25 cellular contexts compared by ENCODE assay signal in the genomic region with DNA sequence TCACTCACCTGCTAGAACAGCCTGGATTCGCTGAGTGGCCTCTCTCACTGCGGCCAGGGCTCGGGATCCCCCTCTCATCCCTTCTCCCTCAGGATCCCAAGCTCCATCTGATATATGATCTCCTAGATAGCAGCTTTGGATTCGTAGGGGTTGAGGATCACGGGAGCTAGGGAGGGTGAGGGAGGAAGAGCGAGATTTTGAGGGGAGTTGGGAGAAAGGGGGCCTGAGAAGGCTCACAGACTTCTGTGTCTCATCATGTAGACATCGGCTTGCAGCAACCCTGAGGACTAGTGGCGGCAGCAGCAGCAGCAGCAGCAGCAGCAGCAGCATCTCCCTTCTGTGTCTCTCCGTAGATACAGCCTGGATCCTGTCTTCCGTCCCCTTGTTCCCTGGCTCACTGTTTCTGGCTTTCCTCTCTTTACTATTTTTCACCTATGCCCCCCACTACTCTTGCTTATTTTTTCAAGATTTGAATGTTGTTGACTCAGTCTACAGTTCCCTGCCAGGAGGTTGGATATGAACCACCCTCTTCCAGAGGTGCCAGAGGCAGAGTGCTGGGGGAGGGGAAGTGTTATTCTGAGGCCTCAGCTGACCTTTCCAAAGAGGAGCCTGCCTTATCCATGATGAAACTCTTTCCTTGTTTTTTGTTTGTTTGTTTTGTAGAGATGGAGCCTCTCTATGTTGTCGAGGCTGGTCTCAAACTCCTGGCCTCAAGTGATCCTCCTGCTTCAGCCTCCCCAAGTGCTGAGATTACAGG. TPM values are rescaled to one million over a fixed set of nuclear protein-coding genes. Genes with fewer than 3 reads are reported as not detected.
A peak's percentile ranks its signal among the peaks of the same experiment; 100 is the strongest.
DNase-seq lines count a peak whose midpoint lies in the region; ATAC-seq, FAIRE-seq and TF ChIP-seq lines count a peak whose summit lies in the region.
"Had no signal": no experiment of that assay in that cellular context is flagged by ENCODE, and none has a peak within 500 bp of the region (broad histone marks: within the 10 kb centered on the region; RNA-seq: fewer than 3 reads in every experiment).

CIROP (minus strand) TSS at position 399 of the 757 bp plus-strand sequence; CDS start at position 330, 69 bp downstream.

- H3K4me2 ChIP-seq in H1 (ENCODE audit: insufficient read depth in 1 of 2, low read depth in 2 of 2, low read length in 2 of 2): peak within 1 kb of the TSS in 1 of 2 experiments; percentile 17; a peak in 1 of 4 replicates
- no peak within 1 kb of the TSS for H3K4me2 ChIP-seq in neural progenitor cell

- H2BK12ac ChIP-seq in H1 (ENCODE audit: low read depth, low read length): peak within 1 kb of the TSS; percentile 75; the same call in 1 of the 2 replicates

- H2AFZ ChIP-seq in H1 (ENCODE audit: low read length) (no peak within 1 kb of the TSS; the same call in 1 of the 2 replicates), neural progenitor cell (replicated peaks) (peak within 1 kb of the TSS; percentile 63)

- no peak within 1 kb of the TSS for H3K56ac ChIP-seq in H1 (replicated peaks; ENCODE audit: insufficient read length, low read depth, low read length)

- H3K9me3 ChIP-seq in H1 (ENCODE audit: insufficient read depth in 2 of 2, low read depth in 1 of 2, low read length in 1 of 2) (peaks cover 3 to 4% of the 10 kb centered on the region in 2 experiments; a peak in 2 of 4 replicates), neural progenitor cell (ENCODE audit: low read depth) (no peaks in the 10 kb centered on the region), adrenal gland (replicated peaks in 1 of 3) (no peaks in the 10 kb centered on the region)
- H3K9me3 ChIP-seq: heart right ventricle had no signal

- 57 to 100% methylated on average over 1 to 11 of the region's 11 CpGs for WGBS in H1 (ENCODE audit: extremely low coverage in 1 of 2, insufficient coverage in 1 of 2, insufficient read length in 1 of 2, insufficient replicate concordance in 2 of 2, low coverage in 1 of 2, low lambda C conversion rate in 2 of 2, missing lambda C conversion rate in 1 of 2), 2 experiments
- 68 to 74% (median 73%) methylated on average over 11 of the region's 11 CpGs for WGBS in adrenal gland, 4 donors

- no peaks in the 10 kb centered on the region for H3K36me3 Mint-ChIP-seq in neural progenitor cell
- H3K36me3 Mint-ChIP-seq in stimulated activated naive B cell treated with anti-CD40 and anti-IgM and Interleukin-4, amounts not matched to agents 10 μg/mL and 1 μg/mL and 100 μg/mL, for 72 hours: peaks cover 3% of the 10 kb centered on the region in 2 donors
- H3K36me3 Mint-ChIP-seq: CD8-positive, alpha-beta T cell; natural killer cell treated with Interleukin-12 subunit alpha and Interleukin-12 subunit beta and Interleukin-15 and Interleukin-18, amount 100 ng/mL, for 72 hours had no signal

- no peaks in the 10 kb centered on the region for H4K20me1 ChIP-seq in H1 (replicated peaks in 1 of 2; ENCODE audit: control insufficient read depth in 1 of 2, insufficient read depth in 2 of 2, low read length in 2 of 2)
- no peaks in the 10 kb centered on the region for H4K20me1 ChIP-seq in neural progenitor cell (ENCODE audit: low read depth)

- TF ChIP-seq RAD21 in H1 (IDR thresholded peaks at IDR 0.05 in 1 of 2, conservative IDR thresholded peaks at IDR 0.05 in 1 of 2; ENCODE audit: low read depth in 2 of 2, low read length in 2 of 2): no peak

- H2AK5ac ChIP-seq in H1 (ENCODE audit: low read depth, low read length): 0 out of 2 replicates have a peak within 1 kb of the TSS, but pooled peaks have one; percentile 17

- POLR2A ChIA-PET in BJ (lab: Charles Lee): no interaction called here
- POLR2A ChIA-PET in H1 (lab: Charles Lee; ENCODE audit: partially characterized antibody): interaction anchor here (0.6 to 3.0 kb wide), 4 partner anchors 10 to 154 kb away, joined by 3 to 14 read pairs (median 9); partner anchors contain the start of genes ACIN1 and C14orf119

- no peak within 1 kb of the TSS for H4K8ac ChIP-seq in H1 (ENCODE audit: extremely low read depth, insufficient read depth, low read length)

- peaks cover 6% of the 10 kb centered on the region for H3K27me3 Mint-ChIP-seq in neural progenitor cell (ENCODE audit: insufficient read depth, low read depth)
- H3K27me3 Mint-ChIP-seq in stimulated activated naive B cell treated with anti-CD40 and anti-IgM and Interleukin-4, amounts not matched to agents 10 μg/mL and 1 μg/mL and 100 μg/mL, for 72 hours: no peaks in the 10 kb centered on the region

- H3K4me3 ChIP-seq in BJ (ENCODE audit: low read depth, low read length) (no peak within 1 kb of the TSS), H1 (ENCODE audit: extremely low read depth in 1 of 4, insufficient read depth in 2 of 4, low read depth in 3 of 4, low read length in 4 of 4) (no peak within 1 kb of the TSS; a peak in 1 of 8 replicates), neural progenitor cell (no peak within 1 kb of the TSS), adrenal gland (no peak within 1 kb of the TSS)
- H3K4me3 ChIP-seq: heart right ventricle had no signal

- ATAC-seq in GM19328 (IDR thresholded peaks at IDR 0.05; ENCODE audit: unreplicated experiment): no peak
- ATAC-seq in stimulated activated naive B cell treated with anti-CD40 and anti-IgM and Interleukin-4, amounts not matched to agents 10 μg/mL and 1 μg/mL and 100 μg/mL, for 72 hours (replicated peaks): no peak
- ATAC-seq: CD8-positive, alpha-beta T cell; heart right ventricle had no signal

- H3K18ac ChIP-seq in H1 (ENCODE audit: extremely low read depth, low read length): peak within 1 kb of the TSS; percentile 75; the same call in 1 of the 2 replicates

- H2BK15ac ChIP-seq in H1 (ENCODE audit: low read length): peak within 1 kb of the TSS; percentile 12; the same call in 1 of the 2 replicates

- H3F3A ChIP-seq in neural progenitor cell (ENCODE audit: low read depth): peaks cover 13% of the 10 kb centered on the region

- H3K9ac ChIP-seq in H1 (replicated peaks in 1 of 4; ENCODE audit: extremely low read depth in 1 of 4, low read depth in 3 of 4, low read length in 3 of 4) (no peak within 1 kb of the TSS; a peak in 1 of 7 replicates), neural progenitor cell (no peak within 1 kb of the TSS)

- 0 out of 2 replicates have a peak, but pooled peaks have one; percentile 2 for TF ChIP-seq CTCF in BJ (IDR thresholded peaks at IDR 0.05; ENCODE audit: insufficient read depth, low read depth, low read length)
- TF ChIP-seq CTCF in H1 (IDR thresholded peaks at IDR 0.05; ENCODE audit: control extremely low read depth in 1 of 3, insufficient read depth in 1 of 3, low read depth in 1 of 3, low read length in 3 of 3): peak in 1 of 3 experiments; percentile 2; a peak in 1 of 4 replicates
- TF ChIP-seq CTCF in neural progenitor cell (IDR thresholded peaks at IDR 0.05): no peak
- no peak for TF ChIP-seq CTCF in adrenal gland (IDR thresholded peaks at IDR 0.05)

- H3K36me3 ChIP-seq in BJ (ENCODE audit: control insufficient read depth, insufficient read depth, low read length) (no peaks in the 10 kb centered on the region), H1 (ENCODE audit: control insufficient read depth in 2 of 4, insufficient read depth in 4 of 4, low read length in 3 of 4) (no peaks in the 10 kb centered on the region), neural progenitor cell (no peaks in the 10 kb centered on the region), adrenal gland (replicated peaks in 1 of 2) (no peaks in the 10 kb centered on the region)
- H3K36me3 ChIP-seq: heart right ventricle had no signal

- H3K79me1 ChIP-seq in H1 (ENCODE audit: low read depth, low read length): no peaks in the 10 kb centered on the region

- H4K91ac ChIP-seq in H1 (replicated peaks; ENCODE audit: insufficient read length, low read length): no peak within 1 kb of the TSS

- H3K4me1 ChIP-seq in H1 (replicated peaks in 1 of 4; ENCODE audit: control insufficient read depth in 3 of 4, insufficient read depth in 4 of 4, low read length in 3 of 4) (peaks cover 6 to 15% (median 9%) of the 10 kb centered on the region in 4 experiments; a peak in 4 of 7 replicates), neural progenitor cell (peaks cover 8% of the 10 kb centered on the region), adrenal gland (replicated peaks in 1 of 2) (peaks cover under 1% of the 10 kb centered on the region in 2 donors)

- H3K79me2 ChIP-seq in H1 (ENCODE audit: control insufficient read depth in 1 of 2, insufficient read depth in 2 of 2, low read length in 2 of 2) (no peaks in the 10 kb centered on the region), neural progenitor cell (ENCODE audit: low read depth) (no peaks in the 10 kb centered on the region)

- no peak for TF ChIP-seq EP300 in H1 (IDR thresholded peaks at IDR 0.05; ENCODE audit: borderline replicate concordance in 1 of 2, low read depth in 2 of 2, low read length in 2 of 2)

- TF ChIP-seq POLR2A in H1 (IDR thresholded peaks at IDR 0.05; ENCODE audit: control extremely low read depth in 1 of 2, low read depth in 2 of 2, low read length in 2 of 2): no peak
- TF ChIP-seq POLR2A in adrenal gland (IDR thresholded peaks at IDR 0.05): no peak

- H3K23me2 ChIP-seq in H1 (ENCODE audit: low read depth, low read length): no peaks in the 10 kb centered on the region

- DNase-seq in BJ (ENCODE audit: low read depth) (no peak), NCI-H2029 (lab: John Stamatoyannopoulos, UW) (peak; percentile 89), H1 (ENCODE audit: low read depth in 1 of 2, low spot score in 2 of 2) (peak in 1 of 2 experiments; percentile 45), neural progenitor cell (ENCODE audit: low spot score) (no peak), NOMO-1 treated with dmso at 0.1 percent for 144 hours (lab: John Stamatoyannopoulos, UW; ENCODE audit: unreplicated experiment) (no peak), adrenal gland (no peak)
- DNase-seq in stimulated activated naive B cell treated with anti-CD40 and anti-IgM and Interleukin-4, amounts not matched to agents 10 μg/mL and 1 μg/mL and 100 μg/mL, for 72 hours: no peak
- DNase-seq: activated CD4-positive, alpha-beta T cell treated with anti-CD3 and anti-CD28 coated beads, Interleukin-2, amount 10 ng/mL, durations not matched to agents 24 days and 14 days; activated CD8-positive, alpha-beta memory T cell treated with anti-CD3 and anti-CD28 coated beads, Interleukin-2, amount 50 U/mL, for 48 hours; activated effector memory CD4-positive, alpha-beta T cell treated with anti-CD3 and anti-CD28 coated beads, Interleukin-2, amount 50 U/mL, for 16 hours; CD8-positive, alpha-beta T cell; DND-41; effector CD8-positive, alpha-beta T cell; heart right ventricle; NCI-H1417 treated with DMSO at 0.1 percent for 48 hours; stimulated activated naive CD4-positive, alpha-beta T cell; trophoblast cell had no signal

- H3K27me3 ChIP-seq in BJ (ENCODE audit: control insufficient read depth, insufficient read depth, low read length): no peaks in the 10 kb centered on the region; the same call in 1 of the 2 replicates
- H3K27me3 ChIP-seq in H1 (replicated peaks in 1 of 4; ENCODE audit: control insufficient read depth in 3 of 4, extremely low read depth in 1 of 4, insufficient read depth in 3 of 4, low read length in 3 of 4): no peaks in the 10 kb centered on the region; a peak in 2 of 7 replicates
- H3K27me3 ChIP-seq in neural progenitor cell: no peaks in the 10 kb centered on the region
- no peaks in the 10 kb centered on the region for H3K27me3 ChIP-seq in adrenal gland

- H2BK120ac ChIP-seq in H1 (replicated peaks; ENCODE audit: low read depth, low read length): no peak within 1 kb of the TSS

- H3K14ac ChIP-seq in H1 (ENCODE audit: insufficient read length): no peak within 1 kb of the TSS

- no peak within 1 kb of the TSS for H3K4ac ChIP-seq in H1 (replicated peaks; ENCODE audit: insufficient read length, low read depth, low read length)

- H3K4me1 Mint-ChIP-seq in neural progenitor cell: peaks cover 20% of the 10 kb centered on the region
- peaks cover 10 to 15% of the 10 kb centered on the region in 2 donors for H3K4me1 Mint-ChIP-seq in stimulated activated naive B cell treated with anti-CD40 and anti-IgM and Interleukin-4, amounts not matched to agents 10 μg/mL and 1 μg/mL and 100 μg/mL, for 72 hours
- H3K4me1 Mint-ChIP-seq: activated CD4-positive, alpha-beta T cell treated with anti-CD3 and anti-CD28 coated beads, Interleukin-2, amount 10 ng/mL, durations not matched to agents 24 days and 14 days had no signal

- H2BK5ac ChIP-seq in H1 (ENCODE audit: low read depth, low read length): no peak within 1 kb of the TSS; the same call in 1 of the 2 replicates

- H3K23ac ChIP-seq in H1 (ENCODE audit: insufficient read length): no peak within 1 kb of the TSS

- H3K4me3 Mint-ChIP-seq in neural progenitor cell: peak within 1 kb of the TSS; percentile 25
- H3K4me3 Mint-ChIP-seq in stimulated activated naive B cell treated with anti-CD40 and anti-IgM and Interleukin-4, amounts not matched to agents 10 μg/mL and 1 μg/mL and 100 μg/mL, for 72 hours: no peak within 1 kb of the TSS
- H3K4me3 Mint-ChIP-seq: activated CD4-positive, alpha-beta T cell treated with anti-CD3 and anti-CD28 coated beads, Interleukin-2, amount 10 ng/mL, durations not matched to agents 24 days and 14 days; CD8-positive, alpha-beta T cell; natural killer cell treated with Interleukin-12 subunit alpha and Interleukin-12 subunit beta and Interleukin-15 and Interleukin-18, amount 100 ng/mL, for 72 hours had no signal

- CTCF ChIA-PET in BJ (lab: Yijun Ruan, JAX): interaction anchor here (0.6 to 3.2 kb wide), 6 partner anchors 10 to 111 kb away, joined by 3 to 9 read pairs (median 4); partner anchors contain the start of genes ACIN1 and C14orf119
- CTCF ChIA-PET in H1 (lab: Charles Lee; ENCODE audit: partially characterized antibody): interaction anchor here (1.4 kb wide), 2 partner anchors 9 to 34 kb away, joined by 4 to 7 read pairs; no protein-coding TSS in a partner anchor

- no peak within 1 kb of the TSS for H4K5ac ChIP-seq in H1 (ENCODE audit: insufficient read length, low read depth, low read length)

- no peak within 1 kb of the TSS for H2BK20ac ChIP-seq in H1 (ENCODE audit: low read length)

- intact Hi-C loops in adrenal gland (cut with DNase I): loop anchor here (5.0 kb wide), 2 partner anchors 37 to 42 kb away; no protein-coding TSS in a partner anchor

- H3K27ac Mint-ChIP-seq in neural progenitor cell: peak within 1 kb of the TSS; percentile 6
- H3K27ac Mint-ChIP-seq in stimulated activated naive B cell treated with anti-CD40 and anti-IgM and Interleukin-4, amounts not matched to agents 10 μg/mL and 1 μg/mL and 100 μg/mL, for 72 hours: no peak within 1 kb of the TSS
- H3K27ac Mint-ChIP-seq: activated CD4-positive, alpha-beta T cell treated with anti-CD3 and anti-CD28 coated beads, Interleukin-2, amount 10 ng/mL, durations not matched to agents 24 days and 14 days; CD8-positive, alpha-beta T cell; natural killer cell treated with Interleukin-12 subunit alpha and Interleukin-12 subunit beta and Interleukin-15 and Interleukin-18, amount 100 ng/mL, for 72 hours had no signal

- peaks cover 4% of the 10 kb centered on the region for H3K9me3 Mint-ChIP-seq in neural progenitor cell
- H3K9me3 Mint-ChIP-seq in stimulated activated naive B cell treated with anti-CD40 and anti-IgM and Interleukin-4, amounts not matched to agents 10 μg/mL and 1 μg/mL and 100 μg/mL, for 72 hours: no peaks in the 10 kb centered on the region
- H3K9me3 Mint-ChIP-seq: activated CD4-positive, alpha-beta T cell treated with anti-CD3 and anti-CD28 coated beads, Interleukin-2, amount 10 ng/mL, durations not matched to agents 24 days and 14 days; CD8-positive, alpha-beta T cell; natural killer cell treated with Interleukin-12 subunit alpha and Interleukin-12 subunit beta and Interleukin-15 and Interleukin-18, amount 100 ng/mL, for 72 hours had no signal

- H3K27ac ChIP-seq in H1 (ENCODE audit: low read depth, low read length) (no peak within 1 kb of the TSS), neural progenitor cell (no peak within 1 kb of the TSS), adrenal gland (no peak within 1 kb of the TSS)
- H3K27ac ChIP-seq: heart right ventricle, RWPE1 had no signal

- FAIRE-seq in H1 (lab: Jason Lieb, UNC): no peak
- FAIRE-seq: islet of Langerhans, TTC549 had no signal

RNA-seq across cellular contexts. Expression of gene CIROP, which starts in this region (rescaled TPM):
- polyA plus RNA-seq in BJ (2011; rRNA removed) (0.05 and 0.07 TPM in 2 replicates), H1 (2011; rRNA removed) (0.03 and 0.06 TPM in 2 replicates), adrenal gland (not detected)
- not detected in 2 replicates for polyA minus RNA-seq in BJ (2011; rRNA and poly(A)+ RNA removed)
- not detected in 2 replicates for total RNA-seq in H1 (2021; fragmentation: NEBNext Ultra II Directional; extraction: Animal tissue kit (Norgen Biotek cat#: 25700))
- not detected for polyA plus RNA-seq in H1 (2011; cell fraction: cytosol; rRNA removed)
- polyA plus RNA-seq in H1 (2011; cell fraction: nucleus; rRNA removed): 0.17 TPM
- 0.07 to 0.13 TPM in 2 of 4 replicates, not detected in the others for polyA plus RNA-seq in H1 (2012, experiment 1 of 2)
- polyA plus RNA-seq in H1 (2012, experiment 2 of 2): not detected
- 0.02 TPM for polyA plus RNA-seq in H1 (2013, experiment 1 of 2)
- polyA plus RNA-seq in H1 (2013, experiment 2 of 2): 0.02 TPM
- polyA minus RNA-seq in H1 (2011; rRNA and poly(A)+ RNA removed): 0.13 TPM in 1 of 2 replicates, not detected in the other
- not detected for polyA minus RNA-seq in H1 (2011; cell fraction: cytosol; rRNA and poly(A)+ RNA removed)
- not detected for polyA minus RNA-seq in H1 (2011; cell fraction: nucleus; rRNA and poly(A)+ RNA removed)
- total RNA-seq in neural progenitor cell (ENCODE audit: low replicate concordance) (0.06 TPM in 1 of 2 replicates, not detected in the other), adrenal gland (not detected)
- total RNA-seq: activated CD4-positive, alpha-beta T cell treated with anti-CD3 and anti-CD28 coated beads, Interleukin-2, amount 10 ng/mL, durations not matched to agents 24 days and 14 days; cardiac septum; CD8-positive, alpha-beta T cell; heart right ventricle; lung microvascular endothelial cell; natural killer cell treated with Interleukin-12 subunit alpha and Interleukin-12 subunit beta and Interleukin-15 and Interleukin-18, amount 100 ng/mL, for 72 hours; renal cortical epithelial cell had no signal
- polyA plus RNA-seq: heart right ventricle had no signal
